Comparison of ENCODE assay signal across 10 cellular contexts in the genomic region with DNA sequence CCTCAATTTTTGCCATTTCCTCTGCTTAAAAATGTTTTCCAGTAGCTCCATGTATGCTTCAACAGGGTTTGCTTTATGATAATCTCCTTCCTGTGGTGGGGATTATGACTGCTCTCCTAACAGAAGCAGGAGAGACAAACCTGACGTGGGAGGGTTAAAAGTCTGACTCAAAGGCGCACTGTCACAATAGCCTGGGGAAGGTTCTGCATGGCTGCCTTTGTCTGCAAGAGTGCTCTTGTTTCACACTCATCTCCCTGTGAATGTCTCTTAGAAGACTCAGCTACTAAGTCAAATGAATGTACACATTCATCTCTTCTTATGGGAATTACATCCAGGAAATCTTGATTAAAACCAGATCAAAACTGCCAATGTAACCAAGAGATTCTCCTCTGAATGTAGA.
DNase-seq lines count a peak whose midpoint lies in the region; ATAC-seq and TF ChIP-seq lines count a peak whose summit lies in the region.
"Had no signal": no experiment of that assay in that cellular context is flagged by ENCODE, and none has a peak within 500 bp of the region (broad histone marks: within the 10 kb centered on the region; RNA-seq: fewer than 3 reads in every experiment).

No MANE protein-coding gene starts in this region.

- ATAC-seq in GM18870 (IDR thresholded peaks at IDR 0.05; ENCODE audit: unreplicated experiment): peak; percentile 50
- peak; percentile 63 for ATAC-seq in HG03565 (IDR thresholded peaks at IDR 0.05; ENCODE audit: unreplicated experiment)
- ATAC-seq in esophagus mucosa: peak; percentile 94
- no peak for ATAC-seq in left lung

- H3K27ac ChIP-seq in left lung (no peak overlapping the region), colonic mucosa (no peak overlapping the region), right atrium auricular region (no peak overlapping the region)
- H3K27ac ChIP-seq: adrenal gland, hepatocyte had no signal

- H3K4me3 ChIP-seq in left lung (no peak overlapping the region), H7 (ENCODE audit: insufficient read depth, low read depth, low read length) (no peak overlapping the region), colonic mucosa (no peak overlapping the region), right atrium auricular region (no peak overlapping the region)
- H3K4me3 ChIP-seq: adrenal gland, hepatocyte had no signal

- no peaks in the 10 kb centered on the region for H3K4me1 ChIP-seq in left lung
- no peaks in the 10 kb centered on the region for H3K4me1 ChIP-seq in colonic mucosa
- no peaks in the 10 kb centered on the region for H3K4me1 ChIP-seq in right atrium auricular region
- H3K4me1 ChIP-seq: adrenal gland had no signal

- H3K36me3 ChIP-seq in left lung (no peaks in the 10 kb centered on the region), H7 (replicated peaks; ENCODE audit: control insufficient read depth, insufficient read depth, low read length) (no peaks in the 10 kb centered on the region), colonic mucosa (no peaks in the 10 kb centered on the region), right atrium auricular region (no peaks in the 10 kb centered on the region)
- H3K36me3 ChIP-seq: adrenal gland had no signal

- H3K9ac ChIP-seq in colonic mucosa (ENCODE audit: low read depth in 2 of 2, low read length in 2 of 2): no peak overlapping the region

- intact Hi-C loops in left lung (cut with DNase I): no loop called here
- intact Hi-C loops in colonic mucosa (cut with DNase I): loop anchor here (10.0 kb wide), 1 partner anchor 73 kb away; no protein-coding TSS in a partner anchor

- H3K9me3 ChIP-seq in left lung (no peaks in the 10 kb centered on the region), colonic mucosa (no peaks in the 10 kb centered on the region), right atrium auricular region (no peaks in the 10 kb centered on the region)
- H3K9me3 ChIP-seq: adrenal gland had no signal

- TF ChIP-seq CTCF in AG09319 (IDR thresholded peaks at IDR 0.05; ENCODE audit: low read depth, low read length): no peak
- no peak for TF ChIP-seq CTCF in left lung (IDR thresholded peaks at IDR 0.05)
- TF ChIP-seq CTCF in colonic mucosa (IDR thresholded peaks at IDR 0.05): no peak
- no peak for TF ChIP-seq CTCF in right atrium auricular region (IDR thresholded peaks at IDR 0.05)

- DNase-seq in AG09319 (ENCODE audit: extremely low read depth, low read depth) (peak; percentile 20), left lung (no peak), H7 (no peak), colonic mucosa (no peak), right atrium auricular region (ENCODE audit: low spot score) (no peak)
- DNase-seq: adrenal gland had no signal

- peaks cover 8 to 50% of the 10 kb centered on the region in 2 donors for H3K27me3 ChIP-seq in left lung
- no peaks in the 10 kb centered on the region; the same call in 1 of the 2 replicates for H3K27me3 ChIP-seq in H7 (ENCODE audit: control insufficient read depth, insufficient read depth, low read length)
- H3K27me3 ChIP-seq in colonic mucosa: no peaks in the 10 kb centered on the region
- no peaks in the 10 kb centered on the region for H3K27me3 ChIP-seq in right atrium auricular region
- H3K27me3 ChIP-seq: hepatocyte had no signal
